In the genomic region with DNA sequence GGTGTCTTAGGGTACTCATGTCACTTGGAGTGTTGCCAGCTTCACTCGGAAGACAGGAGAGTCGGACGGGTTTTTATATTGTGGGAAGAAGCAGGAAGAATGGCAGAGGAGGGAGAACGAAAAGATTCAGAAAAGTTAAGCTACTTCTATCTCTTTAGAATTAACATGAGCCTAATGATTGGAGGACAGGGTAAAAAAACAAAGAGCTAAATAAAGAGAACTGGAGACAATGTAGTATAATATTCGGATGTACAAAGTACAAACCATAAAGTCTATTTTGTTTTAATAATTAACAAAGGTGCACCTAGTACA, we compare ENCODE assay signal across 16 cellular contexts. TPM values are rescaled to one million over a fixed set of nuclear protein-coding genes. Genes with fewer than 3 reads are reported as not detected.
A peak's percentile ranks its signal among the peaks of the same experiment; 100 is the strongest.
DNase-seq lines count a peak whose midpoint lies in the region; ATAC-seq lines count a peak whose summit lies in the region.
"Had no signal": no experiment of that assay in that cellular context is flagged by ENCODE, and none has a peak within 500 bp of the region (broad histone marks: within the 10 kb centered on the region; RNA-seq: fewer than 3 reads in every experiment).

No MANE protein-coding gene starts in this region.

- H3K4me2 ChIP-seq in neuronal stem cell (ENCODE audit: insufficient read depth, low read length, poor library complexity, severe bottlenecking) = no peak overlapping the region

- no peaks in the 10 kb centered on the region for H3K79me1 ChIP-seq in neuronal stem cell (ENCODE audit: low read depth, low read length)

- H2BK120ac ChIP-seq in neuronal stem cell (ENCODE audit: low read depth, low read length) = no peak overlapping the region

- H3K27ac ChIP-seq in SJSA1 (peak overlapping the region; percentile 92), iPS-18a (ENCODE audit: low read length) (no peak overlapping the region), neuronal stem cell (replicated peaks; ENCODE audit: low read length) (no peak overlapping the region)

- H3K4me1 ChIP-seq in SJSA1 (replicated peaks) = peaks cover 44% of the 10 kb centered on the region
- peaks cover 33% of the 10 kb centered on the region for H3K4me1 ChIP-seq in iPS-18a (ENCODE audit: control insufficient read depth, low read depth, low read length)
- H3K4me1 ChIP-seq in neuronal stem cell (ENCODE audit: control insufficient read depth in 2 of 2, insufficient read depth in 1 of 2, low read depth in 1 of 2, low read length in 2 of 2) = peaks cover 7 to 30% of the 10 kb centered on the region in 2 donors

- no peak overlapping the region for H2BK5ac ChIP-seq in neuronal stem cell (ENCODE audit: low read length)

- no peak overlapping the region for H4K91ac ChIP-seq in neuronal stem cell (ENCODE audit: low read depth, low read length, poor library complexity)

- H3K9me3 ChIP-seq in SJSA1 (replicated peaks) (no peaks in the 10 kb centered on the region), iPS-18a (ENCODE audit: control insufficient read depth, low read depth, low read length) (no peaks in the 10 kb centered on the region), neuronal stem cell (replicated peaks in 1 of 2; ENCODE audit: control insufficient read depth in 2 of 2, insufficient read depth in 1 of 2, low read depth in 1 of 2, low read length in 2 of 2) (no peaks in the 10 kb centered on the region)
- H3K9me3 ChIP-seq: HAP-1 had no signal

- H3K4ac ChIP-seq in neuronal stem cell (ENCODE audit: low read length) = no peak overlapping the region

- H4K8ac ChIP-seq in neuronal stem cell (ENCODE audit: low read depth, low read length) = no peak overlapping the region

- no peak overlapping the region for H2BK12ac ChIP-seq in neuronal stem cell (ENCODE audit: low read length)

- no peak overlapping the region for H3K4me3 ChIP-seq in SJSA1
- H3K4me3 ChIP-seq in iPS-18a (ENCODE audit: low read length) = no peak overlapping the region
- no peak overlapping the region for H3K4me3 ChIP-seq in neuronal stem cell (ENCODE audit: low read length in 2 of 2)
- H3K4me3 ChIP-seq: HAP-1, K562 had no signal

- no peak for ATAC-seq in HG03135 (IDR thresholded peaks at IDR 0.05; ENCODE audit: unreplicated experiment)
- ATAC-seq: esophagus mucosa, K562, natural killer cell had no signal

- H3K18ac ChIP-seq in neuronal stem cell (ENCODE audit: low read length) = no peak overlapping the region

- H2AK5ac ChIP-seq in neuronal stem cell (ENCODE audit: low read depth, low read length) = no peak overlapping the region

- H3K23ac ChIP-seq in neuronal stem cell (ENCODE audit: low read depth, low read length, poor library complexity) = no peak overlapping the region

- peak overlapping the region; percentile 32 for H3K9ac ChIP-seq in iPS-18a (ENCODE audit: low read length)
- H3K9ac ChIP-seq in neuronal stem cell (ENCODE audit: low read depth, low read length, poor library complexity) = no peak overlapping the region

- H2AFZ ChIP-seq in neuronal stem cell (ENCODE audit: low read length) = peak overlapping the region; percentile 71

- no peak overlapping the region for H3K14ac ChIP-seq in neuronal stem cell (ENCODE audit: low read length)

- no peak overlapping the region for H2BK15ac ChIP-seq in neuronal stem cell (ENCODE audit: low read length)

- H3K36me3 ChIP-seq in SJSA1 (no peaks in the 10 kb centered on the region), iPS-18a (ENCODE audit: control insufficient read depth, low read depth, low read length) (no peaks in the 10 kb centered on the region), neuronal stem cell (replicated peaks in 1 of 2; ENCODE audit: control insufficient read depth in 2 of 2, insufficient read depth in 2 of 2, low read length in 2 of 2) (no peaks in the 10 kb centered on the region)
- H3K36me3 ChIP-seq: HAP-1 had no signal

- H3K27me3 ChIP-seq in SJSA1 (replicated peaks) (no peaks in the 10 kb centered on the region), iPS-18a (ENCODE audit: control insufficient read depth, insufficient read depth, low read length) (no peaks in the 10 kb centered on the region), neuronal stem cell (ENCODE audit: control insufficient read depth in 3 of 3, insufficient read depth in 3 of 3, low read depth in 1 of 3, low read length in 3 of 3) (no peaks in the 10 kb centered on the region)

- DNase-seq in SJSA1 (ENCODE audit: low read depth in 1 of 2, low spot score in 2 of 2) (no peak), neuronal stem cell (ENCODE audit: low spot score) (no peak), NCI-H2107 (lab: John Stamatoyannopoulos, UW) (no peak)
- DNase-seq in activated CD8-positive, alpha-beta memory T cell treated with anti-CD3 and anti-CD28 coated beads, Interleukin-2, amount 50 U/mL, for 48 hours = no peak
- DNase-seq in activated CD8-positive, alpha-beta memory T cell treated with anti-CD3 and anti-CD28 coated beads for 24 hours = no peak
- DNase-seq: activated CD4-positive, alpha-beta T cell treated with anti-CD3 and anti-CD28 coated beads for 4 hours; activated naive CD8-positive, alpha-beta T cell treated with anti-CD3 and anti-CD28 coated beads, Interleukin-2, amount 10 ng/mL, durations not matched to agents 7 days and 5 days; activated T-cell treated with anti-CD3 and anti-CD28 coated beads, Interleukin-2, amount 50 U/mL, for 1 hour; CD4-positive, alpha-beta T cell; natural killer cell; right cardiac atrium had no signal

- WGBS in neuronal stem cell (ENCODE audit: extremely low coverage in 2 of 2, insufficient read length in 2 of 2, insufficient replicate concordance in 1 of 2), 2 donors = no CpG with 5 or more reads among the region's 5 CpGs

RNA-seq across cellular contexts. Expression of gene EFCAB11, which starts 43.9 kb away (rescaled TPM):
- total RNA-seq in SJSA1 (2014; rRNA removed; shearing (Covaris generic)) = 5.7 and 12.3 TPM in 2 replicates
- polyA plus RNA-seq in neuronal stem cell (2013, experiment 1 of 2) = 10.6 TPM
- 10.6 TPM for polyA plus RNA-seq in neuronal stem cell (2013, experiment 2 of 2)

RNA-seq across cellular contexts. Expression of gene TDP1, which starts 45.1 kb away (rescaled TPM):
- 36.4 and 58.5 TPM in 2 replicates for total RNA-seq in SJSA1 (2014; rRNA removed; shearing (Covaris generic))
- 38.0 TPM for polyA plus RNA-seq in neuronal stem cell (2013, experiment 1 of 2)
- polyA plus RNA-seq in neuronal stem cell (2013, experiment 2 of 2) = 38.0 TPM
